In the genomic region with DNA sequence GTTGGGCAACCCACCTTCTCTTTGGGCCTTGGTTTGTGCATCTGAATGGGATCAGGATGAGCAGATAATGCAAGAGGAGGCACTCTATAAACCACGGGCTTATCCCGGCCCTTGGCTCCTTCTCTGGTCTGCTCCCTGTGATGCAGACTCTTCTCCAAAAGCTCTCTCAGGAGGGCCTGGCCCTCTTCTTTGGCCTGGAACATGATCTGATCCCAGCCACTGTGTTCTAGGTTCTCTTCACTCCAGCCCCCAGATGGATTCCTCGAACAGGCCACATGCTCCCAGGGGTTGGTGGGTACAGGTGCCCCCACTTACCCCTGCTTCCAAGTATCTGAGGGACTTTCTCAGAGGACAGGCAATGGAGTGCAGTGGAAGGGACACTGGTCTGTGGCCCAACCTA, we compare ENCODE assay signal across 16 cellular contexts. TPM values are rescaled to one million over a fixed set of nuclear protein-coding genes. Genes with fewer than 3 reads are reported as not detected.
A peak's percentile ranks its signal among the peaks of the same experiment; 100 is the strongest.
DNase-seq lines count a peak whose midpoint lies in the region; ATAC-seq and TF ChIP-seq lines count a peak whose summit lies in the region.
"Had no signal": no experiment of that assay in that cellular context is flagged by ENCODE, and none has a peak within 500 bp of the region (broad histone marks: within the 10 kb centered on the region; RNA-seq: fewer than 3 reads in every experiment).

No MANE protein-coding gene starts in this region.

- H3K4me3 ChIP-seq in Peyer's patch (no peak overlapping the region), lower lobe of right lung (no peak overlapping the region), stomach smooth muscle (ENCODE audit: low read length in 2 of 2) (peak overlapping the region in 1 of 2 donors; percentile 22)

- H3K36me3 ChIP-seq in Peyer's patch: no peaks in the 10 kb centered on the region
- peaks cover 17% of the 10 kb centered on the region for H3K36me3 ChIP-seq in lower lobe of right lung
- H3K36me3 ChIP-seq in stomach smooth muscle (ENCODE audit: control insufficient read depth in 2 of 2, insufficient read depth in 2 of 2, low read length in 2 of 2): peaks cover 0 to 5% of the 10 kb centered on the region in 2 donors

- H3K4me3 Mint-ChIP-seq in central memory CD8-positive, alpha-beta T cell: no peak overlapping the region
- H3K4me3 Mint-ChIP-seq: stimulated activated effector memory CD8-positive, alpha-beta T cell treated with anti-CD3 and anti-CD28 coated beads, Interleukin-12 subunit alpha, Interleukin-12 subunit beta, amount 100 ng/mL, for 72 hours had no signal

- H3K9me3 Mint-ChIP-seq in central memory CD8-positive, alpha-beta T cell: no peaks in the 10 kb centered on the region
- H3K9me3 Mint-ChIP-seq: stimulated activated effector memory CD8-positive, alpha-beta T cell treated with anti-CD3 and anti-CD28 coated beads, Interleukin-12 subunit alpha, Interleukin-12 subunit beta, amount 100 ng/mL, for 72 hours had no signal

- H3K27me3 ChIP-seq in Peyer's patch (no peaks in the 10 kb centered on the region), lower lobe of right lung (ENCODE audit: low read depth) (no peaks in the 10 kb centered on the region), stomach smooth muscle (ENCODE audit: control insufficient read depth in 1 of 2, insufficient read depth in 2 of 2, low read length in 2 of 2) (no peaks in the 10 kb centered on the region)

- no peaks in the 10 kb centered on the region for H3K27me3 Mint-ChIP-seq in central memory CD8-positive, alpha-beta T cell

- no peaks in the 10 kb centered on the region for H3K9me3 ChIP-seq in Peyer's patch
- no peaks in the 10 kb centered on the region for H3K9me3 ChIP-seq in lower lobe of right lung
- no peaks in the 10 kb centered on the region for H3K9me3 ChIP-seq in stomach smooth muscle (ENCODE audit: control insufficient read depth in 2 of 2, low read length in 2 of 2)
- H3K9me3 ChIP-seq: Caco-2 had no signal

- no peak for TF ChIP-seq POLR2A in Peyer's patch (IDR thresholded peaks at IDR 0.05)

- peaks cover 32% of the 10 kb centered on the region for H3K4me1 Mint-ChIP-seq in central memory CD8-positive, alpha-beta T cell

- H3K27ac Mint-ChIP-seq in central memory CD8-positive, alpha-beta T cell (ENCODE audit: low read depth): peak overlapping the region; percentile 44
- H3K27ac Mint-ChIP-seq: stimulated activated effector memory CD8-positive, alpha-beta T cell treated with anti-CD3 and anti-CD28 coated beads, Interleukin-12 subunit alpha, Interleukin-12 subunit beta, amount 100 ng/mL, for 72 hours had no signal

- H3K27ac ChIP-seq in Peyer's patch (peak overlapping the region; percentile 56 to 86 (median 72)), lower lobe of right lung (peak overlapping the region; percentile 87), stomach smooth muscle (ENCODE audit: low read length) (peak overlapping the region; percentile 95)

- H3K4me1 ChIP-seq in Peyer's patch (peaks cover 0 to 26% (median 19%) of the 10 kb centered on the region in 4 donors), lower lobe of right lung (peaks cover 36% of the 10 kb centered on the region), stomach smooth muscle (ENCODE audit: control insufficient read depth, insufficient read depth, low read length) (peaks cover 34% of the 10 kb centered on the region)

- no peak for DNase-seq in Peyer's patch
- DNase-seq in central memory CD8-positive, alpha-beta T cell (ENCODE audit: low spot score in 2 of 2): no peak
- no peak for DNase-seq in lower lobe of right lung
- DNase-seq in NCI-H2081 treated with DMSO at 0.1 percent for 48 hours (lab: John Stamatoyannopoulos, UW): no peak
- no peak for DNase-seq in NCI-H524 (lab: John Stamatoyannopoulos, UW)
- no peak for DNase-seq in NOMO-1 treated with dmso at 0.1 percent for 144 hours (lab: John Stamatoyannopoulos, UW; ENCODE audit: unreplicated experiment)
- DNase-seq: activated CD4-positive, alpha-beta T cell treated with anti-CD3 and anti-CD28 coated beads for 4 hours; activated effector memory CD4-positive, alpha-beta T cell treated with Interleukin-2 at 50 U/mL for 16 hours; Caco-2; central memory CD4-positive, alpha-beta T cell; glutamatergic neuron; NCI-H510A; stimulated activated CD4-positive, alpha-beta T cell treated with anti-CD3 and anti-CD28 coated beads, Interleukin-15, amount 100 ng/mL, for 24 hours had no signal

- intact Hi-C loops in lower lobe of right lung (cut with DNase I): no loop called here

- H3K36me3 Mint-ChIP-seq in central memory CD8-positive, alpha-beta T cell (ENCODE audit: insufficient read depth): peaks cover 11% of the 10 kb centered on the region

- no peak for ATAC-seq in central memory CD8-positive, alpha-beta T cell (replicated peaks; ENCODE audit: extremely low read depth, poor library complexity, severe bottlenecking)
- no peak for ATAC-seq in lower lobe of right lung
- no peak for ATAC-seq in HG03439 (IDR thresholded peaks at IDR 0.05; ENCODE audit: unreplicated experiment)
- ATAC-seq: stimulated activated effector memory CD8-positive, alpha-beta T cell treated with anti-CD3 and anti-CD28 coated beads, Interleukin-12 subunit alpha, Interleukin-12 subunit beta, amount 100 ng/mL, for 72 hours had no signal

- TF ChIP-seq CTCF in Peyer's patch (IDR thresholded peaks at IDR 0.05) (no peak), lower lobe of right lung (IDR thresholded peaks at IDR 0.05) (no peak)

- H3K9ac ChIP-seq in stomach smooth muscle (ENCODE audit: low read length in 2 of 2): no peak overlapping the region

RNA-seq across cellular contexts. Expression of a gene that starts 8.7 kb away (rescaled TPM):
- total RNA-seq in Peyer's patch (1 to 10 TPM in 3 of 4 donors, under 1 TPM in 1; 0.76 to 3.4 (median 2.2) TPM), lower lobe of right lung (3.1 TPM)

RNA-seq across cellular contexts. Expression of a gene that starts 35.0 kb away (rescaled TPM):
- 100 to 1,000 TPM in 1 of 4 donors, 10 to 100 TPM in 3; 10.7 to 180 (median 27.4) TPM for total RNA-seq in Peyer's patch
- 83.5 TPM for total RNA-seq in lower lobe of right lung
